ENCODE assay signal across 1 cellular context in genomic region chr17:81519284-81520020, GRCh38.
TF ChIP-seq lines count a peak whose summit lies in the region.

No MANE protein-coding gene starts in this region.

TF ChIP-seq in HepG2, 621 proteins besides CTCF, POLR2A, EP300 and RAD21 (continued from another document and continues in another):
- TF ChIP-seq ZMAT5 (CRISPR knock-in tag; IDR thresholded peaks at IDR 0.05; ENCODE audit: borderline replicate concordance, low read depth) (no peak), JUN (CRISPR knock-in tag; IDR thresholded peaks at IDR 0.05) (0 out of 2 replicates have a peak, but pooled peaks have one; percentile 37), ZBTB46 (CRISPR knock-in tag; IDR thresholded peaks at IDR 0.05; ENCODE audit: borderline replicate concordance) (peak; percentile 84; the same call in 1 of the 2 replicates), MXD1 (CRISPR knock-in tag; IDR thresholded peaks at IDR 0.05) (peak; percentile 35; the same call in 1 of the 2 replicates), SMARCE1 (IDR thresholded peaks at IDR 0.05; ENCODE audit: borderline replicate concordance) (no peak), ATF7-NPFF (CRISPR knock-in tag; IDR thresholded peaks at IDR 0.05; ENCODE audit: low read depth) (peak; percentile 28; the same call in 1 of the 2 replicates), ZNF224 (CRISPR knock-in tag; IDR thresholded peaks at IDR 0.05) (no peak), PCBP1 (IDR thresholded peaks at IDR 0.05; ENCODE audit: borderline replicate concordance, low read depth, low read length) (peak; percentile 14; the same call in 1 of the 2 replicates), ZNF816 (CRISPR knock-in tag; IDR thresholded peaks at IDR 0.05; ENCODE audit: borderline replicate concordance) (no peak), ZNF326 (CRISPR knock-in tag; IDR thresholded peaks at IDR 0.05; ENCODE audit: borderline replicate concordance) (no peak), ZNF713 (CRISPR knock-in tag; IDR thresholded peaks at IDR 0.05) (no peak), CHCHD3 (CRISPR knock-in tag; IDR thresholded peaks at IDR 0.05) (0 out of 2 replicates have a peak, but pooled peaks have one; percentile 68), ZUFSP (CRISPR knock-in tag; IDR thresholded peaks at IDR 0.05; ENCODE audit: borderline replicate concordance) (no peak), ZNF605 (CRISPR knock-in tag; IDR thresholded peaks at IDR 0.05) (no peak), ZNF513 (CRISPR knock-in tag; conservative IDR thresholded peaks at IDR 0.05) (no peak), PATZ1 (CRISPR knock-in tag; IDR thresholded peaks at IDR 0.05) (peak; percentile 61), HNF4A (CRISPR knock-in tag; IDR thresholded peaks at IDR 0.05) (no peak), ZNF382 (CRISPR knock-in tag; IDR thresholded peaks at IDR 0.05; ENCODE audit: borderline replicate concordance) (no peak), ZBTB42 (CRISPR knock-in tag; IDR thresholded peaks at IDR 0.05) (no peak), MEF2D (CRISPR knock-in tag; IDR thresholded peaks at IDR 0.05) (no peak), ZSCAN22 (CRISPR knock-in tag; IDR thresholded peaks at IDR 0.05) (no peak; the same call in 1 of the 2 replicates), DMAP1 (CRISPR knock-in tag; IDR thresholded peaks at IDR 0.05) (peak; percentile 32; the same call in 1 of the 2 replicates), NKX3-1 (CRISPR knock-in tag; IDR thresholded peaks at IDR 0.05) (no peak), HOMEZ (CRISPR knock-in tag; IDR thresholded peaks at IDR 0.05; ENCODE audit: low read depth) (no peak; the same call in 1 of the 2 replicates), RBFOX2 (IDR thresholded peaks at IDR 0.05; ENCODE audit: low read depth, low read length) (peak; percentile 30; the same call in 1 of the 2 replicates), ZNF720 (CRISPR knock-in tag; IDR thresholded peaks at IDR 0.05) (no peak), GZF1 (CRISPR knock-in tag; IDR thresholded peaks at IDR 0.05) (no peak), MXD3 (CRISPR knock-in tag; IDR thresholded peaks at IDR 0.05) (peak; percentile 48), SRSF1 (optimal IDR thresholded peaks at IDR 0.05; ENCODE audit: low read depth, low read length) (peak; percentile 57), RBAK (CRISPR knock-in tag; IDR thresholded peaks at IDR 0.05) (no peak), ZNF329 (CRISPR knock-in tag; IDR thresholded peaks at IDR 0.05; ENCODE audit: low read depth) (no peak), ZBTB49 (CRISPR knock-in tag; IDR thresholded peaks at IDR 0.05; ENCODE audit: borderline replicate concordance) (no peak), ZC3H4 (CRISPR knock-in tag; IDR thresholded peaks at IDR 0.05; ENCODE audit: borderline replicate concordance) (no peak), ZNF331 (CRISPR knock-in tag; IDR thresholded peaks at IDR 0.05) (no peak), KLF15 (CRISPR knock-in tag; IDR thresholded peaks at IDR 0.05; ENCODE audit: borderline replicate concordance) (no peak), JUNB (CRISPR knock-in tag; IDR thresholded peaks at IDR 0.05; ENCODE audit: borderline replicate concordance) (no peak), GTF3A (CRISPR knock-in tag; conservative IDR thresholded peaks at IDR 0.05) (no peak; the same call in 1 of the 2 replicates), ZNF446 (CRISPR knock-in tag; IDR thresholded peaks at IDR 0.05) (no peak), GLI4 (CRISPR knock-in tag; IDR thresholded peaks at IDR 0.05; ENCODE audit: borderline replicate concordance) (no peak; the same call in 1 of the 2 replicates), MZF1 (CRISPR knock-in tag; IDR thresholded peaks at IDR 0.05; ENCODE audit: borderline replicate concordance) (no peak), ZNF280D (CRISPR knock-in tag; IDR thresholded peaks at IDR 0.05) (no peak), RFX3 (CRISPR knock-in tag; IDR thresholded peaks at IDR 0.05) (no peak), HIVEP1 (CRISPR knock-in tag; IDR thresholded peaks at IDR 0.05) (no peak), JARID2 (CRISPR knock-in tag; IDR thresholded peaks at IDR 0.05; ENCODE audit: insufficient replicate concordance) (no peak), ELK4 (CRISPR knock-in tag; IDR thresholded peaks at IDR 0.05; ENCODE audit: borderline replicate concordance) (no peak), MEIS2 (CRISPR knock-in tag; IDR thresholded peaks at IDR 0.05) (no peak), POLR2AphosphoS2 (IDR thresholded peaks at IDR 0.05; ENCODE audit: low read depth, low read length) (no peak), SATB2 (CRISPR knock-in tag; IDR thresholded peaks at IDR 0.05) (no peak), RORA (CRISPR knock-in tag; IDR thresholded peaks at IDR 0.05) (no peak), ZNF333 (CRISPR knock-in tag; IDR thresholded peaks at IDR 0.05; ENCODE audit: borderline replicate concordance) (no peak), SAP130 (CRISPR knock-in tag; IDR thresholded peaks at IDR 0.05; ENCODE audit: low read depth) (peak; percentile 81), HOXA3 (CRISPR knock-in tag; IDR thresholded peaks at IDR 0.05) (peak; percentile 18; the same call in 1 of the 2 replicates), TMF1 (CRISPR knock-in tag; IDR thresholded peaks at IDR 0.05; ENCODE audit: low read depth) (peak; percentile 64; the same call in 1 of the 2 replicates), SRSF4 (IDR thresholded peaks at IDR 0.05; ENCODE audit: low read depth, low read length, poor library complexity, severe bottlenecking) (no peak), HDAC1 (CRISPR knock-in tag; IDR thresholded peaks at IDR 0.05) (peak; percentile 75)
